15 cellular contexts compared by ENCODE assay signal in genomic region chr13:67549331-67549730, GRCh38.
DNase-seq lines count a peak whose midpoint lies in the region; ATAC-seq, FAIRE-seq and TF ChIP-seq lines count a peak whose summit lies in the region.
"Had no signal": no experiment of that assay in that cellular context is flagged by ENCODE, and none has a peak within 500 bp of the region (broad histone marks: within the 10 kb centered on the region; RNA-seq: fewer than 3 reads in every experiment).

No MANE protein-coding gene starts in this region.

- no peak overlapping the region for H2AFZ ChIP-seq in GM23338

- H3K4me3 ChIP-seq in bronchial epithelial cell (ENCODE audit: low read depth, low read length) (no peak overlapping the region), GM23338 (no peak overlapping the region)

- no peaks in the 10 kb centered on the region for H4K20me1 ChIP-seq in GM23338 (replicated peaks; ENCODE audit: insufficient read depth)

- H3K9me3 Mint-ChIP-seq in GM23338, result no peaks in the 10 kb centered on the region

- no peak overlapping the region for H3K27ac ChIP-seq in GM23338 (ENCODE audit: low read depth)

- peaks cover 19% of the 10 kb centered on the region for H3K4me1 Mint-ChIP-seq in GM23338

- no peak overlapping the region for H3K4me2 ChIP-seq in GM23338

- H3K27me3 Mint-ChIP-seq in GM23338 (ENCODE audit: insufficient read depth, low read depth, poor library complexity), result no peaks in the 10 kb centered on the region

- no peaks in the 10 kb centered on the region for H3F3A ChIP-seq in GM23338 (replicated peaks; ENCODE audit: low read depth)

- no peak for ATAC-seq in GM23338
- ATAC-seq: activated CD4-positive, CD25-positive, alpha-beta regulatory T cell treated with anti-CD3 and anti-CD28 coated beads, Interleukin-2, amount 50 U/mL, for 24 hours had no signal

- no peak overlapping the region for H3K27ac Mint-ChIP-seq in GM23338

- DNase-seq in H54 (ENCODE audit: insufficient read length, low spot score) (peak; percentile 16), OCI-M1 (lab: John Stamatoyannopoulos, UW) (peak; percentile 89), bronchial epithelial cell (ENCODE audit: low read depth) (peak; percentile 3), myocyte (ENCODE audit: low read depth) (peak; percentile 88), cerebellum (ENCODE audit: low spot score) (no peak), GM23338 (ENCODE audit: low spot score) (no peak), T1000 (lab: John Stamatoyannopoulos, UW) (no peak), NCI-H82 (lab: John Stamatoyannopoulos, UW) (no peak)
- DNase-seq: activated gamma-delta T cell treated with Interleukin-2 at 50 U/mL for 16 hours; DMS79 treated with DMSO at 0.1 percent for 48 hours; glutamatergic neuron; midbrain; NCI-H1092 treated with DMSO at 0.1 percent for 48 hours; stimulated activated naive CD4-positive, alpha-beta T cell treated with Interleukin-2 at 50 U/mL for 16 hours had no signal

- H3K4me3 Mint-ChIP-seq in GM23338, result no peak overlapping the region

- H3K27me3 ChIP-seq in bronchial epithelial cell (ENCODE audit: control insufficient read depth, insufficient read depth, low read length) (no peaks in the 10 kb centered on the region), GM23338 (ENCODE audit: insufficient read depth) (no peaks in the 10 kb centered on the region)

- TF ChIP-seq POLR2A in H54 (IDR thresholded peaks at IDR 0.05; ENCODE audit: low read depth, low read length), result no peak

- FAIRE-seq in H54 (lab: Jason Lieb, UNC), result peak; percentile 93
- no peak for FAIRE-seq in bronchial epithelial cell (lab: Jason Lieb, UNC)

- TF ChIP-seq CTCF in bronchial epithelial cell (IDR thresholded peaks at IDR 0.05; ENCODE audit: insufficient read depth, low read length, severe bottlenecking) (no peak), GM23338 (conservative IDR thresholded peaks at IDR 0.05; ENCODE audit: low read depth in 2 of 2) (no peak)

- no peaks in the 10 kb centered on the region for H3K9me2 ChIP-seq in GM23338 (ENCODE audit: insufficient read depth)

- no peaks in the 10 kb centered on the region for H3K79me2 ChIP-seq in GM23338 (replicated peaks; ENCODE audit: insufficient read depth)

- no peaks in the 10 kb centered on the region for H3K36me3 Mint-ChIP-seq in GM23338 (ENCODE audit: low read depth)

- H3K36me3 ChIP-seq in bronchial epithelial cell (ENCODE audit: control insufficient read depth, insufficient read depth, low read length), result no peaks in the 10 kb centered on the region
- H3K36me3 ChIP-seq in GM23338 (ENCODE audit: insufficient read depth), result no peaks in the 10 kb centered on the region

- no peaks in the 10 kb centered on the region for H3K4me1 ChIP-seq in GM23338 (ENCODE audit: insufficient read depth)

TF ChIP-seq in GM23338, 12 proteins besides CTCF, POLR2A, EP300 and RAD21 (continues in another document):
- TF ChIP-seq CREB1 (CRISPR knock-in tag; IDR thresholded peaks at IDR 0.05; ENCODE audit: low read depth), result no peak
- TF ChIP-seq REST (IDR thresholded peaks at IDR 0.05; ENCODE audit: unreplicated experiment), result no peak
- TF ChIP-seq ZNF331 (CRISPR knock-in tag; IDR thresholded peaks at IDR 0.05; ENCODE audit: low read depth), result no peak
- no peak for TF ChIP-seq POLR2AphosphoS5 (IDR thresholded peaks at IDR 0.05; ENCODE audit: low read depth)
- no peak for TF ChIP-seq ETS1 (IDR thresholded peaks at IDR 0.05)
- TF ChIP-seq ZNF114 (CRISPR knock-in tag; IDR thresholded peaks at IDR 0.05), result no peak
- no peak for TF ChIP-seq JUNB (IDR thresholded peaks at IDR 0.05; ENCODE audit: unreplicated experiment)
- TF ChIP-seq STAT1 (IDR thresholded peaks at IDR 0.05; ENCODE audit: unreplicated experiment), result no peak
- TF ChIP-seq EZH2phosphoT487 (IDR thresholded peaks at IDR 0.05; ENCODE audit: unreplicated experiment), result no peak
- TF ChIP-seq EZH2 (IDR thresholded peaks at IDR 0.05; ENCODE audit: low read depth, unreplicated experiment), result no peak

Comparison
In these comparisons a context has a peak if more than half of its experiments do, and no peak if none do; other contexts are left out.
1. DNase-seq: peak in H54 (single experiment), OCI-M1 (single experiment), bronchial epithelial cell (single experiment) and myocyte (single experiment); none in cerebellum (single experiment), GM23338 (single experiment), T1000 (single experiment) and NCI-H82 (single experiment).